In the genomic region with DNA sequence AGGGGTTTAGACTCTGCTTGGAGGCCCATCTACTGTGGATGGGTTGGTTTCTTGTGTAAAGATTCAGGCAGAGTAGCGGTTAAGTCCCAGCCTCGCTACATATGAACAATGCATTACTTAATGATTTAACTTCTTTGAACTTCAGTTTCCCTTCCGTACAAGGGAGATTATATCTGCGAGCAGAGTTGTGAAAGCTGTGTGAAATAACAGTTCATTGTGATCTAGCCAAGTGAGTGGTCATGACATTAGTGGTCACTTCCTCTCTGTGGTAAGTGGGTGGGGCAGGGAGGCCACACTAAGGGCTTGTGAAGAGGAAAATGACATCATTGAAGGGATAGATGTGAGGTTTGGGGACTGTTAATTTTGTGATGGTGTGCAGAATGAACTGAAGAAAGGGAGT, we compare ENCODE assay signal across 1 cellular context.
TF ChIP-seq lines count a peak whose summit lies in the region.

No MANE protein-coding gene starts in this region.

TF ChIP-seq in GM12878, 131 proteins besides CTCF, POLR2A, EP300 and RAD21 (continued from another document and continues in another):
- TF ChIP-seq, protein P1, sequence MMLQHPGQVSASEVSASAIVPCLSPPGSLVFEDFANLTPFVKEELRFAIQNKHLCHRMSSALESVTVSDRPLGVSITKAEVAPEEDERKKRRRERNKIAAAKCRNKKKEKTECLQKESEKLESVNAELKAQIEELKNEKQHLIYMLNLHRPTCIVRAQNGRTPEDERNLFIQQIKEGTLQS (IDR thresholded peaks at IDR 0.05; ENCODE audit: borderline replicate concordance, extremely low read depth, low read depth, low read length), result no peak
- TF ChIP-seq ZNF274 (IDR thresholded peaks at IDR 0.05; ENCODE audit: insufficient read depth, insufficient read length) (no peak), BHLHE40 (IDR thresholded peaks at IDR 0.05; ENCODE audit: borderline replicate concordance in 1 of 2, low read depth in 2 of 2, low read length in 1 of 2) (peak; percentile 48 to 53; a peak in 2 of 4 replicates), CHD4 (IDR thresholded peaks at IDR 0.05) (no peak), ZNF384 (IDR thresholded peaks at IDR 0.05; ENCODE audit: borderline replicate concordance, low read depth, low read length) (no peak), SMC3 (IDR thresholded peaks at IDR 0.05; ENCODE audit: borderline replicate concordance, low read length) (no peak), BCLAF1 (IDR thresholded peaks at IDR 0.05) (no peak), IRF5 (IDR thresholded peaks at IDR 0.05; ENCODE audit: borderline replicate concordance) (no peak), DPF2 (IDR thresholded peaks at IDR 0.05) (peak; percentile 84), SUPT20H (IDR thresholded peaks at IDR 0.05; ENCODE audit: borderline replicate concordance, control insufficient read depth, low read depth, low read length) (no peak), YBX1 (IDR thresholded peaks at IDR 0.05) (no peak), POLR2AphosphoS2 (IDR thresholded peaks at IDR 0.05; ENCODE audit: low read depth, low read length) (no peak), FOXM1 (IDR thresholded peaks at IDR 0.05; ENCODE audit: low read depth, low read length) (peak; percentile 86; the same call in 1 of the 2 replicates), POLR2AphosphoS5 (IDR thresholded peaks at IDR 0.05; ENCODE audit: low read length) (no peak), NR2C1 (IDR thresholded peaks at IDR 0.05) (no peak), SP1 (IDR thresholded peaks at IDR 0.05; ENCODE audit: low read depth, low read length) (peak; percentile 44), RB1 (IDR thresholded peaks at IDR 0.05; ENCODE audit: borderline replicate concordance) (no peak), RBBP5 (conservative IDR thresholded peaks at IDR 0.05) (no peak), RCOR1 (conservative IDR thresholded peaks at IDR 0.05; ENCODE audit: low read depth, low read length) (no peak), RUNX3 (IDR thresholded peaks at IDR 0.05; ENCODE audit: low read length) (peak; percentile 99), NKRF (conservative IDR thresholded peaks at IDR 0.05) (no peak), CEBPZ (IDR thresholded peaks at IDR 0.05; ENCODE audit: low read depth, low read length) (no peak), NR2C2 (IDR thresholded peaks at IDR 0.05; ENCODE audit: borderline replicate concordance, control insufficient read depth, insufficient read length, low read depth) (no peak), SREBF1 (IDR thresholded peaks at IDR 0.05; ENCODE audit: low read length) (no peak), CEBPB (IDR thresholded peaks at IDR 0.05; ENCODE audit: borderline replicate concordance in 1 of 2, low read depth in 2 of 2, low read length in 2 of 2) (0 out of 4 replicates have a peak, but pooled peaks of 1 of the 2 experiments have one; percentile 68), JUNB (IDR thresholded peaks at IDR 0.05) (peak; percentile 83), MYB (IDR thresholded peaks at IDR 0.05; ENCODE audit: borderline replicate concordance, low read depth, low read length) (no peak), CHD1 (IDR thresholded peaks at IDR 0.05; ENCODE audit: low read depth, low read length) (no peak), ELK1 (IDR thresholded peaks at IDR 0.05; ENCODE audit: low read depth, low read length) (no peak), TCF3 (IDR thresholded peaks at IDR 0.05; ENCODE audit: borderline replicate concordance, insufficient read depth, low read depth, low read length) (no peak), EED (IDR thresholded peaks at IDR 0.05; ENCODE audit: low read depth) (peak; percentile 78), NFIC (IDR thresholded peaks at IDR 0.05; ENCODE audit: low read depth, low read length) (peak; percentile 84; the same call in 1 of the 2 replicates), EZH2 (IDR thresholded peaks at IDR 0.05; ENCODE audit: borderline replicate concordance, control insufficient read depth, low read depth, low read length) (no peak), TBL1XR1 (IDR thresholded peaks at IDR 0.05; ENCODE audit: low read depth, low read length) (peak; percentile 55; the same call in 1 of the 2 replicates), SIN3A (IDR thresholded peaks at IDR 0.05; ENCODE audit: low read depth, low read length) (no peak), IKZF2 (IDR thresholded peaks at IDR 0.05) (peak; percentile 85 to 87), SREBF2 (IDR thresholded peaks at IDR 0.05; ENCODE audit: low read length) (no peak), HSF1 (IDR thresholded peaks at IDR 0.05; ENCODE audit: low read depth, low read length) (no peak), CBX5 (IDR thresholded peaks at IDR 0.05; ENCODE audit: low read depth) (no peak), SIX5 (IDR thresholded peaks at IDR 0.05; ENCODE audit: low read depth, low read length, severe bottlenecking) (no peak), STAT3 (IDR thresholded peaks at IDR 0.05; ENCODE audit: low read depth, low read length) (0 out of 2 replicates have a peak, but pooled peaks have one; percentile 50), E4F1 (IDR thresholded peaks at IDR 0.05; ENCODE audit: borderline replicate concordance, partially characterized antibody) (no peak), MEF2A (IDR thresholded peaks at IDR 0.05; ENCODE audit: insufficient read depth, low read depth, low read length) (no peak), NFYA (IDR thresholded peaks at IDR 0.05; ENCODE audit: borderline replicate concordance, low read depth, low read length) (no peak), HCFC1 (IDR thresholded peaks at IDR 0.05; ENCODE audit: low read length) (no peak), KDM1A (IDR thresholded peaks at IDR 0.05; ENCODE audit: borderline replicate concordance) (no peak), BMI1 (IDR thresholded peaks at IDR 0.05; ENCODE audit: borderline replicate concordance) (peak; percentile 68), EGR1 (IDR thresholded peaks at IDR 0.05; ENCODE audit: borderline replicate concordance in 1 of 2, low read depth in 2 of 2, low read length in 2 of 2) (0 out of 3 replicates have a peak, but pooled peaks of 1 of the 2 experiments have one; percentile 26)
- TF ChIP-seq, protein P2, sequence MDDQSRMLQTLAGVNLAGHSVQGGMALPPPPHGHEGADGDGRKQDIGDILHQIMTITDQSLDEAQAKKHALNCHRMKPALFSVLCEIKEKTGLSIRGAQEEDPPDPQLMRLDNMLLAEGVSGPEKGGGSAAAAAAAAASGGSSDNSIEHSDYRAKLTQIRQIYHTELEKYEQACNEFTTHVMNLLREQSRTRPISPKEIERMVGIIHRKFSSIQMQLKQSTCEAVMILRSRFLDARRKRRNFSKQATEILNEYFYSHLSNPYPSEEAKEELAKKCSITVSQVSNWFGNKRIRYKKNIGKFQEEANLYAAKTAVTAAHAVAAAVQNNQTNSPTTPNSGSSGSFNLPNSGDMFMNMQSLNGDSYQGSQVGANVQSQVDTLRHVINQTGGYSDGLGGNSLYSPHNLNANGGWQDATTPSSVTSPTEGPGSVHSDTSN (IDR thresholded peaks at IDR 0.05; ENCODE audit: insufficient replicate concordance, low read depth, low read length), result no peak
